Comparison of ENCODE assay signal across 18 cellular contexts in genomic region chr16:81597079-81597658, GRCh38.
"Had no signal": no experiment of that assay in that cellular context is flagged by ENCODE, and none has a peak within 500 bp of the region (broad histone marks: within the 10 kb centered on the region; RNA-seq: fewer than 3 reads in every experiment).

No MANE protein-coding gene starts in this region.

- H3K27ac ChIP-seq: breast epithelium, dorsolateral prefrontal cortex, left ventricle myocardium inferior, ovary, thyroid gland, uterus had no signal

- H3K4me1 ChIP-seq: uterus had no signal

- H3K27me3 ChIP-seq: breast epithelium, dorsolateral prefrontal cortex, ovary, thyroid gland, uterus had no signal

- H3K4me3 ChIP-seq: breast epithelium, dorsolateral prefrontal cortex, left ventricle myocardium inferior, ovary, thyroid gland, uterus had no signal

- FAIRE-seq: endometrium, islet of Langerhans had no signal

- ATAC-seq: activated T-cell treated with anti-CD3 and anti-CD28 coated beads, Interleukin-2, amount 50 U/mL, for 4 hours; esophagus mucosa had no signal

- DNase-seq: activated CD4-positive, alpha-beta memory T cell treated with anti-CD3 and anti-CD28 coated beads for 36 hours; activated CD4-positive, CD25-positive, alpha-beta regulatory T cell treated with anti-CD3 and anti-CD28 coated beads, Interleukin-2, amount 50 U/mL, for 72 hours; activated gamma-delta T cell treated with Interleukin-2 at 50 U/mL for 16 hours; activated naive CD8-positive, alpha-beta T cell treated with anti-CD3 and anti-CD28 coated beads for 36 hours; activated T-cell treated with anti-CD3 and anti-CD28 coated beads, Interleukin-2, amount 50 U/mL, for 4 hours; aorta; dorsolateral prefrontal cortex; left ventricle myocardium inferior; mesenchymal stem cell; nephron progenitor cell; ovary; T-helper 2 cell; thyroid gland; uterus had no signal

- H3K9me3 ChIP-seq: breast epithelium, left ventricle myocardium inferior, ovary, thyroid gland, uterus had no signal

- H3K36me3 ChIP-seq: breast epithelium, left ventricle myocardium inferior, ovary, thyroid gland, uterus had no signal
